ENCODE assay signal across 8 cellular contexts in the genomic region with DNA sequence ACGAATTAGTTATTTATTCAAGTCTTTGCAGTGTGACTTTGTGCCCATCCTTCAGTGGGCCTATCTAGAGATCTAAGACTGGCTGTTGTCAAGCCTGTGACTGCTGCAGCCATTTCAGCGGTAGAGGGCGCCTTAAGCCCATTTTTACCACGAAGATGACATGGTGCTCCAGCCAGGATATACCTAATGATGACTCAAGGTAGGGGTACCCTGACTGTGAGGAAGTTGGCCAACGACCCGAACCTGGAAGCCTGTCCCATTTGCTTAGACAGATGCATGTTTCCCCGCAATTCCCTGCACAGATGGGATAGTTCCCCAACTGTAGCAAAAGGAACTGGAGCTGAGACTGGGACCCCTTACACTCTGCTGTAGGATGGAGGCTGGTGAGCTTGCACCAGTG. TPM values are rescaled to one million over a fixed set of nuclear protein-coding genes. Genes with fewer than 3 reads are reported as not detected.
DNase-seq lines count a peak whose midpoint lies in the region; ATAC-seq and TF ChIP-seq lines count a peak whose summit lies in the region.

No MANE protein-coding gene starts in this region.

- ATAC-seq in upper lobe of right lung (peak; percentile 44), HG02678 (IDR thresholded peaks at IDR 0.05; ENCODE audit: unreplicated experiment) (no peak)

- H3K4me1 ChIP-seq in NT2/D1 (ENCODE audit: insufficient read depth, insufficient read length), result no peaks in the 10 kb centered on the region
- no peaks in the 10 kb centered on the region for H3K4me1 ChIP-seq in upper lobe of right lung

- H3K4me3 ChIP-seq in NT2/D1 (ENCODE audit: insufficient read length, low read depth), result peak overlapping the region; percentile 41
- H3K4me3 ChIP-seq in fibroblast of pulmonary artery (replicated peaks; ENCODE audit: low read depth, low read length), result no peak overlapping the region
- H3K4me3 ChIP-seq in upper lobe of right lung, result no peak overlapping the region

- H3K27ac ChIP-seq in upper lobe of right lung, result no peak overlapping the region

- H3K9ac ChIP-seq in NT2/D1 (ENCODE audit: insufficient read length, low read depth), result no peak overlapping the region

- DNase-seq in stimulated activated CD4-positive, alpha-beta T cell treated with anti-CD3 and anti-CD28 coated beads, Interleukin-1b, Interleukin-23, amount 100 ng/mL, for 48 hours, result peak; percentile 2
- no peak for DNase-seq in stimulated activated CD4-positive, alpha-beta T cell treated with anti-CD3 and anti-CD28 coated beads, Interleukin-4, amount 100 ng/mL, for 24 hours
- DNase-seq in NT2/D1 (ENCODE audit: low read depth, low spot score), result peak; percentile 74
- DNase-seq in fibroblast of pulmonary artery (ENCODE audit: low read depth), result peak; percentile 69
- DNase-seq in upper lobe of right lung, result no peak
- DNase-seq in GF-D8 (lab: John Stamatoyannopoulos, UW), result no peak
- no peak for DNase-seq in SKM-1 treated with dmso at 0.1 percent for 144 hours (lab: John Stamatoyannopoulos, UW; ENCODE audit: unreplicated experiment)

- intact Hi-C loops in upper lobe of right lung (cut with DNase I), result no loop called here

- H3K9me3 ChIP-seq in NT2/D1 (ENCODE audit: insufficient read depth, low read length), result peaks cover 23% of the 10 kb centered on the region; the same call in 1 of the 2 replicates
- H3K9me3 ChIP-seq in upper lobe of right lung, result peaks cover 3% of the 10 kb centered on the region

- H3K27me3 ChIP-seq in NT2/D1 (ENCODE audit: insufficient read depth, insufficient read length), result no peaks in the 10 kb centered on the region
- no peaks in the 10 kb centered on the region for H3K27me3 ChIP-seq in upper lobe of right lung

- peak; percentile 82 for TF ChIP-seq CTCF in fibroblast of pulmonary artery (IDR thresholded peaks at IDR 0.05; ENCODE audit: low read length, missing control alignments)
- peak; percentile 17 for TF ChIP-seq CTCF in upper lobe of right lung (IDR thresholded peaks at IDR 0.05)

- peaks cover 12% of the 10 kb centered on the region for H3K36me3 ChIP-seq in NT2/D1 (ENCODE audit: insufficient read depth, insufficient read length, low read length)
- no peaks in the 10 kb centered on the region for H3K36me3 ChIP-seq in upper lobe of right lung

RNA-seq across cellular contexts. Expression of a gene that starts 41.3 kb away (rescaled TPM):
- 29.6 TPM for total RNA-seq in upper lobe of right lung

RNA-seq across cellular contexts. Expression of a gene that starts 45.1 kb away (rescaled TPM):
- total RNA-seq in upper lobe of right lung, result not detected

Comparison
In these comparisons a context has a peak if more than half of its experiments do, and no peak if none do; other contexts are left out.
1. DNase-seq: peak in stimulated activated CD4-positive, alpha-beta T cell treated with anti-CD3 and anti-CD28 coated beads, Interleukin-1b, Interleukin-23, amount 100 ng/mL, for 48 hours (single experiment), NT2/D1 (single experiment) and fibroblast of pulmonary artery (single experiment); none in stimulated activated CD4-positive, alpha-beta T cell treated with anti-CD3 and anti-CD28 coated beads, Interleukin-4, amount 100 ng/mL, for 24 hours (single experiment), upper lobe of right lung (single experiment), GF-D8 (single experiment) and SKM-1 treated with dmso at 0.1 percent for 144 hours (single experiment).